In the genomic region with DNA sequence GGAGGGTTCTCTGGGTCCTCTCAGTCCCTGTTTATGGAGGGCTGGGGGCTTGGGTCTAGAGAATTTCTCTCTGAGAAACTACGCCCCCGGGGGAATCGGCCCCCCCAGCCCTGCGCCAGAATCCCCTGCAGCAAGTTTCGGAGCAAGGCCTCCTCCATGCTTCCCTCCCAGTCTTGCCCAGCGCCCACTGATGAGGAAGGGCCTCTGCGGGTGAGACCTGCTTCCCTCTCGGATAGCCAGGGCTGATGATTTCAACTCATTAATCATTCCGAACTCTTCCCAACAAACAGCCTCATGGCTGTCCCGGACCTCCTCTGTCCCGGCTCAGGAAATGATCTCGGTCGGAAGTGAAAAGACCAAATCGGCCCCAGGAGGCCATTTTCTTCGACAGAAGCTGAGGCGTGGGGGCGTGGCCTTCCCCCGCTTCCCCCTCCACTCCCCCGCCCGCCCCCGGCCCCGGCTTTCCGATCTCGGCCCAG, we compare ENCODE assay signal across 8 cellular contexts. TPM values are rescaled to one million over a fixed set of nuclear protein-coding genes. Genes with fewer than 3 reads are reported as not detected.
A peak's percentile ranks its signal among the peaks of the same experiment; 100 is the strongest.
DNase-seq lines count a peak whose midpoint lies in the region; ATAC-seq and TF ChIP-seq lines count a peak whose summit lies in the region.

No MANE protein-coding gene starts in this region.

- peaks cover 12% of the 10 kb centered on the region for H3K36me3 ChIP-seq in mesodermal cell (ENCODE audit: control insufficient read depth, insufficient read depth, low read length)
- H3K36me3 ChIP-seq in upper lobe of right lung = no peaks in the 10 kb centered on the region

- peak overlapping the region; percentile 99 for H3K4me3 Mint-ChIP-seq in activated CD8-positive, alpha-beta memory T cell treated with anti-CD3 and anti-CD28 coated beads, Interleukin-2, amount 10 ng/mL, durations not matched to agents 7 days and 5 days

- H3K27me3 Mint-ChIP-seq in activated CD8-positive, alpha-beta memory T cell treated with anti-CD3 and anti-CD28 coated beads, Interleukin-2, amount 10 ng/mL, durations not matched to agents 7 days and 5 days = peaks cover 2% of the 10 kb centered on the region

- peak overlapping the region; percentile 89 for H3K4me3 ChIP-seq in Jurkat, Clone E6-1 (ENCODE audit: low read length)
- H3K4me3 ChIP-seq in mesodermal cell (ENCODE audit: extremely low read depth, insufficient read depth, low read length, poor library complexity, severe bottlenecking) (peak overlapping the region; percentile 66), upper lobe of right lung (peak overlapping the region; percentile 87)

- no peak for TF ChIP-seq CTCF in upper lobe of right lung (IDR thresholded peaks at IDR 0.05)

- H3K9me3 ChIP-seq in mesodermal cell (ENCODE audit: control insufficient read depth, low read length) = no peaks in the 10 kb centered on the region
- no peaks in the 10 kb centered on the region for H3K9me3 ChIP-seq in upper lobe of right lung

- H3K4me1 Mint-ChIP-seq in activated CD8-positive, alpha-beta memory T cell treated with anti-CD3 and anti-CD28 coated beads, Interleukin-2, amount 10 ng/mL, durations not matched to agents 7 days and 5 days = peaks cover 46% of the 10 kb centered on the region

- WGBS in mesodermal cell (ENCODE audit: insufficient coverage in 2 of 2), 2 experiments = 13 to 14% methylated on average over 16 to 17 of the region's 24 CpGs

- no peaks in the 10 kb centered on the region for H3K9me3 Mint-ChIP-seq in activated CD8-positive, alpha-beta memory T cell treated with anti-CD3 and anti-CD28 coated beads, Interleukin-2, amount 10 ng/mL, durations not matched to agents 7 days and 5 days (ENCODE audit: low read depth)

- H3K4me1 ChIP-seq in mesodermal cell (ENCODE audit: control insufficient read depth, insufficient read depth, low read length, poor library complexity, severe bottlenecking) (peaks cover 5% of the 10 kb centered on the region), upper lobe of right lung (peaks cover 46% of the 10 kb centered on the region)

- H3K36me3 Mint-ChIP-seq in activated CD8-positive, alpha-beta memory T cell treated with anti-CD3 and anti-CD28 coated beads, Interleukin-2, amount 10 ng/mL, durations not matched to agents 7 days and 5 days = peaks cover 12% of the 10 kb centered on the region

- peak; percentile 84 for DNase-seq in activated CD8-positive, alpha-beta memory T cell treated with anti-CD3 and anti-CD28 coated beads, Interleukin-2, amount 10 ng/mL, durations not matched to agents 7 days and 5 days
- DNase-seq in activated CD8-positive, alpha-beta memory T cell treated with anti-CD3 and anti-CD28 coated beads, Interleukin-2, amount 50 U/mL, for 48 hours = no peak
- peak; percentile 78 for DNase-seq in Jurkat, Clone E6-1 (ENCODE audit: low read depth, low spot score)
- peak; percentile 61 for DNase-seq in effector CD8-positive, alpha-beta T cell (lab: John Stamatoyannopoulos, UW)
- no peak for DNase-seq in upper lobe of right lung

- peak; percentile 6 for ATAC-seq in activated CD8-positive, alpha-beta memory T cell treated with anti-CD3 and anti-CD28 coated beads, Interleukin-2, amount 10 ng/mL, durations not matched to agents 7 days and 5 days
- ATAC-seq in SK-N-SH treated with all-trans-retinoic acid at 6 μM for 48 hours (peak; percentile 15), upper lobe of right lung (peak; percentile 11), HG02763 (IDR thresholded peaks at IDR 0.05; ENCODE audit: unreplicated experiment) (no peak)

- CTCF ChIA-PET in activated CD8-positive, alpha-beta memory T cell treated with anti-CD3 and anti-CD28 coated beads, Interleukin-2, amount 10 ng/mL, durations not matched to agents 7 days and 5 days (lab: Charles Lee) = interaction anchor here (0.6 to 24.7 kb wide), 7 partner anchors 12 to 453 kb away, joined by 3 to 583 read pairs (median 59); a partner anchor contains a TSS

- H3K27me3 ChIP-seq in upper lobe of right lung = no peaks in the 10 kb centered on the region

- peak overlapping the region; percentile 100 for H3K27ac Mint-ChIP-seq in activated CD8-positive, alpha-beta memory T cell treated with anti-CD3 and anti-CD28 coated beads, Interleukin-2, amount 10 ng/mL, durations not matched to agents 7 days and 5 days

- H3K27ac ChIP-seq in mesodermal cell (ENCODE audit: low read depth, low read length, severe bottlenecking) (peak overlapping the region; percentile 100), upper lobe of right lung (peak overlapping the region; percentile 100)

- intact Hi-C loops in upper lobe of right lung (cut with DNase I) = no loop called here

TF ChIP-seq in SK-N-SH treated with all-trans-retinoic acid at 6 μM for 48 hours, 23 proteins besides CTCF, POLR2A, EP300 and RAD21:
- 0 out of 2 replicates have a peak, but pooled peaks have one; percentile 17 for TF ChIP-seq ZC3H10 (CRISPR knock-in tag; IDR thresholded peaks at IDR 0.05)
- TF ChIP-seq PPARA (CRISPR knock-in tag; IDR thresholded peaks at IDR 0.05; ENCODE audit: borderline replicate concordance) = no peak
- peak; percentile 87; the same call in 1 of the 2 replicates for TF ChIP-seq CSDC2 (CRISPR knock-in tag; IDR thresholded peaks at IDR 0.05)
- no peak for TF ChIP-seq BACH2 (CRISPR knock-in tag; IDR thresholded peaks at IDR 0.05; ENCODE audit: borderline replicate concordance)
- TF ChIP-seq, protein P1, sequence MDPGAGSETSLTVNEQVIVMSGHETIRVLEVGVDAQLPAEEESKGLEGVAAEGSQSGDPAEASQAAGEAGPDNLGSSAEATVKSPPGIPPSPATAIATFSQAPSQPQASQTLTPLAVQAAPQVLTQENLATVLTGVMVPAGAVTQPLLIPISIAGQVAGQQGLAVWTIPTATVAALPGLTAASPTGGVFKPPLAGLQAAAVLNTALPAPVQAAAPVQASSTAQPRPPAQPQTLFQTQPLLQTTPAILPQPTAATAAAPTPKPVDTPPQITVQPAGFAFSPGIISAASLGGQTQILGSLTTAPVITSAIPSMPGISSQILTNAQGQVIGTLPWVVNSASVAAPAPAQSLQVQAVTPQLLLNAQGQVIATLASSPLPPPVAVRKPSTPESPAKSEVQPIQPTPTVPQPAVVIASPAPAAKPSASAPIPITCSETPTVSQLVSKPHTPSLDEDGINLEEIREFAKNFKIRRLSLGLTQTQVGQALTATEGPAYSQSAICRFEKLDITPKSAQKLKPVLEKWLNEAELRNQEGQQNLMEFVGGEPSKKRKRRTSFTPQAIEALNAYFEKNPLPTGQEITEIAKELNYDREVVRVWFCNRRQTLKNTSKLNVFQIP (CRISPR knock-in tag; IDR thresholded peaks at IDR 0.05; ENCODE audit: borderline replicate concordance, low read depth) = no peak
- no peak for TF ChIP-seq ESRRG (CRISPR knock-in tag; IDR thresholded peaks at IDR 0.05)
- TF ChIP-seq, protein P2, sequence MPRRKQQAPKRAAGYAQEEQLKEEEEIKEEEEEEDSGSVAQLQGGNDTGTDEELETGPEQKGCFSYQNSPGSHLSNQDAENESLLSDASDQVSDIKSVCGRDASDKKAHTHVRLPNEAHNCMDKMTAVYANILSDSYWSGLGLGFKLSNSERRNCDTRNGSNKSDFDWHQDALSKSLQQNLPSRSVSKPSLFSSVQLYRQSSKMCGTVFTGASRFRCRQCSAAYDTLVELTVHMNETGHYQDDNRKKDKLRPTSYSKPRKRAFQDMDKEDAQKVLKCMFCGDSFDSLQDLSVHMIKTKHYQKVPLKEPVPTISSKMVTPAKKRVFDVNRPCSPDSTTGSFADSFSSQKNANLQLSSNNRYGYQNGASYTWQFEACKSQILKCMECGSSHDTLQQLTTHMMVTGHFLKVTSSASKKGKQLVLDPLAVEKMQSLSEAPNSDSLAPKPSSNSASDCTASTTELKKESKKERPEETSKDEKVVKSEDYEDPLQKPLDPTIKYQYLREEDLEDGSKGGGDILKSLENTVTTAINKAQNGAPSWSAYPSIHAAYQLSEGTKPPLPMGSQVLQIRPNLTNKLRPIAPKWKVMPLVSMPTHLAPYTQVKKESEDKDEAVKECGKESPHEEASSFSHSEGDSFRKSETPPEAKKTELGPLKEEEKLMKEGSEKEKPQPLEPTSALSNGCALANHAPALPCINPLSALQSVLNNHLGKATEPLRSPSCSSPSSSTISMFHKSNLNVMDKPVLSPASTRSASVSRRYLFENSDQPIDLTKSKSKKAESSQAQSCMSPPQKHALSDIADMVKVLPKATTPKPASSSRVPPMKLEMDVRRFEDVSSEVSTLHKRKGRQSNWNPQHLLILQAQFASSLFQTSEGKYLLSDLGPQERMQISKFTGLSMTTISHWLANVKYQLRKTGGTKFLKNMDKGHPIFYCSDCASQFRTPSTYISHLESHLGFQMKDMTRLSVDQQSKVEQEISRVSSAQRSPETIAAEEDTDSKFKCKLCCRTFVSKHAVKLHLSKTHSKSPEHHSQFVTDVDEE (CRISPR knock-in tag; IDR thresholded peaks at IDR 0.05) = peak; percentile 19; the same call in 1 of the 2 replicates
- TF ChIP-seq ARNTL (CRISPR knock-in tag; IDR thresholded peaks at IDR 0.05; ENCODE audit: borderline replicate concordance, low read depth) = no peak

RNA-seq across cellular contexts. Expression of a gene that starts 1.1 kb away (rescaled TPM):
- total RNA-seq in activated CD8-positive, alpha-beta memory T cell treated with anti-CD3 and anti-CD28 coated beads, Interleukin-2, amount 10 ng/mL, durations not matched to agents 7 days and 5 days = 10 to 100 TPM; 40.2 to 42.4 TPM
- polyA plus RNA-seq in Jurkat, Clone E6-1 (2012; ENCODE audit: insufficient read depth, insufficient read length) = 27.6 TPM
- 19.6 TPM for polyA plus RNA-seq in mesodermal cell (2013, experiment 1 of 2)
- polyA plus RNA-seq in mesodermal cell (2013, experiment 2 of 2) = 17.0 TPM
- 36.1 TPM for total RNA-seq in upper lobe of right lung

RNA-seq across cellular contexts. Expression of a gene that starts 11.7 kb away (rescaled TPM):
- total RNA-seq in activated CD8-positive, alpha-beta memory T cell treated with anti-CD3 and anti-CD28 coated beads, Interleukin-2, amount 10 ng/mL, durations not matched to agents 7 days and 5 days = 10 to 100 TPM; 14.9 to 20.6 TPM
- polyA plus RNA-seq in Jurkat, Clone E6-1 (2012; ENCODE audit: insufficient read depth, insufficient read length) = 9.0 TPM
- polyA plus RNA-seq in mesodermal cell (2013, experiment 1 of 2) = 4.9 TPM
- polyA plus RNA-seq in mesodermal cell (2013, experiment 2 of 2) = 3.6 TPM
- 16.3 TPM for total RNA-seq in upper lobe of right lung

RNA-seq across cellular contexts. Expression of a gene that starts 14.5 kb away (rescaled TPM):
- total RNA-seq in activated CD8-positive, alpha-beta memory T cell treated with anti-CD3 and anti-CD28 coated beads, Interleukin-2, amount 10 ng/mL, durations not matched to agents 7 days and 5 days = 1 to 10 TPM; 6.9 to 7.5 TPM
- polyA plus RNA-seq in Jurkat, Clone E6-1 (2012; ENCODE audit: insufficient read depth, insufficient read length) = 3.1 TPM
- 9.5 TPM for polyA plus RNA-seq in mesodermal cell (2013, experiment 1 of 2)
- polyA plus RNA-seq in mesodermal cell (2013, experiment 2 of 2) = 7.7 TPM
- total RNA-seq in upper lobe of right lung = 5.7 TPM

RNA-seq across cellular contexts. Expression of a gene that starts 14.8 kb away (rescaled TPM):
- 1 to 10 TPM; 2.6 to 5.2 TPM for total RNA-seq in activated CD8-positive, alpha-beta memory T cell treated with anti-CD3 and anti-CD28 coated beads, Interleukin-2, amount 10 ng/mL, durations not matched to agents 7 days and 5 days
- polyA plus RNA-seq in Jurkat, Clone E6-1 (2012; ENCODE audit: insufficient read depth, insufficient read length) = 10.3 TPM
- 31.6 TPM for polyA plus RNA-seq in mesodermal cell (2013, experiment 1 of 2)
- 24.0 TPM for polyA plus RNA-seq in mesodermal cell (2013, experiment 2 of 2)
- 37.0 TPM for total RNA-seq in upper lobe of right lung

Comparison
In these comparisons a context has a peak if more than half of its experiments do, and no peak if none do; other contexts are left out.
1. DNase-seq: peak in activated CD8-positive, alpha-beta memory T cell treated with anti-CD3 and anti-CD28 coated beads, Interleukin-2, amount 10 ng/mL, durations not matched to agents 7 days and 5 days (single experiment), Jurkat, Clone E6-1 (single experiment) and effector CD8-positive, alpha-beta T cell (single experiment); none in activated CD8-positive, alpha-beta memory T cell treated with anti-CD3 and anti-CD28 coated beads, Interleukin-2, amount 50 U/mL, for 48 hours (single experiment) and upper lobe of right lung (single experiment).
2. Peak in every context shown above with its lines, with median percentiles within 50 percentile points of each other: H3K4me3 ChIP-seq.